ENCODE assay signal across 8 cellular contexts in the genomic region with DNA sequence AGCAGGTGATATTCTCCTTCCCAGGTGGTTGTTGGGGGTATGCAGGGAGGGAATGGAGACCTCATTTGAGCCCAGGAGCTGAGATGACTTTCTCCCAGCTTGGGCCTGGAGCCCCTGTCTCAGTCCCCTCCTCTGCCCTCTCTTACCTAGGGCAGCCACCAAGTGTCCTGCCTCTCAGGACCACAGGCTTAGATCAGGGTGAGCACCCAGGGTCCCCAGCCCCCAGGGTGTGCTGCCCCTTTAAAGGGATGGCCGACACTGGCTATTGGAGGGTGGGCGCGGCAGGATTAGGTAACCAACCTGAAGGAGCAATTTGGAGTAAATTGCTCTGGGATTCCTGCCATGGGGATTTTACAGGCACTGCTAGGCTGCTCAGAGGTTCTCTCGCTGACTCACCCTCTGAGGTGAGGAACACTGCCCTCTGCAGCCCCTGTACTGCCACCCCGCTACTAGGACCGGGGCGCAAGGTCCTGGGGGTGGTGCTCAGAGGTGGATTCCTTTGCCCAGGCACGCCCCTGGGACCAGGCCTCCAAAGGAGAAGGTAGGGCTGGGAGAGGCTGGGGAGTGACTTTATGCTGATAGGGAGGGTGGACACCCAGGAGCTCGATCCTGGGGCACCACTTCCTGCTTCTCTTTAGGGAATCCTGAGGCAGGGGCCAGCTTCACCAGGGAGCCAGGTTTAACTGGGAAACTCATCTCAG. TPM values are rescaled to one million over a fixed set of nuclear protein-coding genes. Genes with fewer than 3 reads are reported as not detected.
A peak's percentile ranks its signal among the peaks of the same experiment; 100 is the strongest.
DNase-seq lines count a peak whose midpoint lies in the region; ATAC-seq, FAIRE-seq and TF ChIP-seq lines count a peak whose summit lies in the region.

No MANE protein-coding gene starts in this region.

- H3K4me3 Mint-ChIP-seq in CD4-positive, alpha-beta memory T cell = peak overlapping the region in 7 of 8 donors; percentile 87 to 91 (median 89)

- peaks cover 3% of the 10 kb centered on the region for H3K9me1 ChIP-seq in K562 (ENCODE audit: control insufficient read depth, insufficient read depth, low read length)

- H2AFZ ChIP-seq in K562 (ENCODE audit: low read depth, low read length) = no peak overlapping the region

- FAIRE-seq in K562 (lab: Jason Lieb, UNC) = peak; percentile 82

- CTCF ChIA-PET in CD4-positive, alpha-beta memory T cell (lab: Charles Lee; ENCODE audit: partially characterized antibody) = interaction anchor here (1.5 to 10.2 kb wide), 2 partner anchors 9 to 257 kb away, joined by 3 to 93 read pairs; a partner anchor contains a TSS
- CTCF ChIA-PET in K562 (lab: Yijun Ruan, JAX; ENCODE audit: low intra/inter-chr PET ratio) = interaction anchor here (1.7 kb wide), 1 partner anchor 31 kb away, joined by 4 read pairs; no protein-coding TSS in a partner anchor

- H3K36me3 ChIP-seq in CD4-positive, alpha-beta memory T cell (ENCODE audit: insufficient read depth, low read length) = no peaks in the 10 kb centered on the region
- H3K36me3 ChIP-seq in K562 (ENCODE audit: control insufficient read depth, insufficient read depth, low read length) (peaks cover 18% of the 10 kb centered on the region; the same call in 1 of the 3 replicates), left lung (no peaks in the 10 kb centered on the region)

- no peak for DNase-seq in CD4-positive, alpha-beta memory T cell
- peak; percentile 19 for DNase-seq in NCI-H460 (ENCODE audit: extremely low read depth, low read depth)
- peak; percentile 75 to 84 (median 82) for DNase-seq in K562 (ENCODE audit: extremely low read depth in 1 of 4, low spot score in 3 of 4)
- peak; percentile 87 to 91 for DNase-seq in left lung
- no peak for DNase-seq in COLO829 (ENCODE audit: low spot score)
- DNase-seq in activated effector memory CD4-positive, alpha-beta T cell treated with anti-CD3 and anti-CD28 coated beads, Interleukin-2, amount 50 U/mL, for 16 hours = no peak

- POLR2A ChIA-PET in CD4-positive, alpha-beta memory T cell (lab: Charles Lee; ENCODE audit: partially characterized antibody) = interaction anchor here (1.3 to 6.1 kb wide), 3 partner anchors 9 to 30 kb away, joined by 5 to 62 read pairs (median 36); no protein-coding TSS in a partner anchor
- POLR2A ChIA-PET in K562 (lab: Yijun Ruan, JAX) = interaction anchor here (0.7 to 9.9 kb wide), 8 partner anchors 9 to 167 kb away, joined by 3 to 60 read pairs (median 5); no protein-coding TSS in a partner anchor

- no peaks in the 10 kb centered on the region for H3K27me3 ChIP-seq in CD4-positive, alpha-beta memory T cell (ENCODE audit: insufficient read depth, low read length)
- H3K27me3 ChIP-seq in K562 (ENCODE audit: control insufficient read depth in 2 of 2, insufficient read depth in 2 of 2, low read length in 2 of 2) (no peaks in the 10 kb centered on the region), left lung (no peaks in the 10 kb centered on the region)

- peak overlapping the region in 6 of 7 donors; percentile 18 to 90 (median 62) for H3K27ac Mint-ChIP-seq in CD4-positive, alpha-beta memory T cell

- H3K9me3 Mint-ChIP-seq in CD4-positive, alpha-beta memory T cell = no peaks in the 10 kb centered on the region

- ATAC-seq in GM21825 (IDR thresholded peaks at IDR 0.05; ENCODE audit: unreplicated experiment) (peak; percentile 36), K562 (peak; percentile 73), left lung (peak; percentile 86), HG02763 (IDR thresholded peaks at IDR 0.05; ENCODE audit: unreplicated experiment) (no peak)

- TF ChIP-seq CTCF in K562 (IDR thresholded peaks at IDR 0.05 in 2 of 3, conservative IDR thresholded peaks at IDR 0.05 in 1 of 3; ENCODE audit: insufficient read depth in 2 of 3, low read depth in 1 of 3, low read length in 3 of 3) (peak; percentile 66 to 71 (median 69)), left lung (IDR thresholded peaks at IDR 0.05) (peak; percentile 17 to 28)

- peaks cover 0 to 1% of the 10 kb centered on the region in 2 donors for H3K36me3 Mint-ChIP-seq in CD4-positive, alpha-beta memory T cell

- H3K9me3 ChIP-seq in CD4-positive, alpha-beta memory T cell (ENCODE audit: control insufficient read depth in 1 of 2, low read length in 2 of 2) = no peaks in the 10 kb centered on the region
- H3K9me3 ChIP-seq in K562 (replicated peaks; ENCODE audit: control insufficient read depth, insufficient read depth, low read depth, low read length) = no peaks in the 10 kb centered on the region
- no peaks in the 10 kb centered on the region for H3K9me3 ChIP-seq in left lung

- peak overlapping the region; percentile 62 for H3K27ac ChIP-seq in CD4-positive, alpha-beta memory T cell (ENCODE audit: low read depth, low read length)
- H3K27ac ChIP-seq in K562 (ENCODE audit: extremely low read depth, low read depth, low read length) (peak overlapping the region; percentile 58), left lung (peak overlapping the region; percentile 81 to 85)

- 30% methylated on average over 9 of the region's 9 CpGs for WGBS in K562 (ENCODE audit: insufficient coverage, low coverage, missing lambda C conversion rate)

- in situ Hi-C loops in K562 (cut with MboI) = no loop called here

- peak overlapping the region; percentile 96 for H3K4me2 ChIP-seq in K562 (ENCODE audit: insufficient read depth, low read length)

- BruUV-seq in K562 (replicated peaks; lab: Mats Ljungman, UMichigan) = no TSS peak

- no peak for TF ChIP-seq EP300 in K562 (IDR thresholded peaks at IDR 0.05; ENCODE audit: low read length)

- H3K4me3 ChIP-seq in CD4-positive, alpha-beta memory T cell (ENCODE audit: low read length in 2 of 2) = peak overlapping the region; percentile 65 to 75
- peak overlapping the region; percentile 87 for H3K4me3 ChIP-seq in K562
- peak overlapping the region; percentile 57 to 66 for H3K4me3 ChIP-seq in left lung

- TF ChIP-seq POLR2A in K562 (conservative IDR thresholded peaks at IDR 0.05) = no peak

- intact Hi-C loops in CD4-positive, alpha-beta memory T cell (cut with micrococcal nuclease) = no loop called here
- intact Hi-C loops in K562 (cut with micrococcal nuclease) = loop anchor here (2.0 kb wide), 1 partner anchor 30 kb away; no protein-coding TSS in a partner anchor
- intact Hi-C loops in left lung (cut with DNase I) = no loop called here

- TF ChIP-seq RAD21 in K562 (CRISPR knock-in tag; conservative IDR thresholded peaks at IDR 0.05 in 1 of 2, IDR thresholded peaks at IDR 0.05 in 1 of 2) = peak; percentile 40 to 49

- H4K20me1 ChIP-seq in K562 (replicated peaks; ENCODE audit: control insufficient read depth, insufficient read depth, low read length) = no peaks in the 10 kb centered on the region; the same call in 1 of the 2 replicates

- H3K4me1 ChIP-seq in CD4-positive, alpha-beta memory T cell (ENCODE audit: insufficient read depth, low read length) = peaks cover 56% of the 10 kb centered on the region
- peaks cover 35 to 44% of the 10 kb centered on the region in 2 experiments for H3K4me1 ChIP-seq in K562 (replicated peaks in 1 of 2; ENCODE audit: control insufficient read depth in 2 of 2, insufficient read depth in 2 of 2, low read length in 2 of 2)
- H3K4me1 ChIP-seq in left lung = peaks cover 12 to 60% of the 10 kb centered on the region in 2 donors

- no peaks in the 10 kb centered on the region for H3K27me3 Mint-ChIP-seq in CD4-positive, alpha-beta memory T cell

- peaks cover 22 to 56% (median 38%) of the 10 kb centered on the region in 4 donors for H3K4me1 Mint-ChIP-seq in CD4-positive, alpha-beta memory T cell

- H3K79me2 ChIP-seq in K562 (ENCODE audit: control insufficient read depth, insufficient read depth, low read length) = peaks cover 46% of the 10 kb centered on the region

- peak overlapping the region; percentile 72 to 87 for H3K9ac ChIP-seq in K562 (ENCODE audit: insufficient read depth in 1 of 2, low read depth in 2 of 2, low read length in 2 of 2)

RNA-seq across cellular contexts. Expression of a gene that starts 1.5 kb away (rescaled TPM):
- total RNA-seq in CD4-positive, alpha-beta memory T cell = 100 to 1,000 TPM; 106 to 108 TPM
- 100 to 1,000 TPM; 180 to 215 TPM for polyA plus RNA-seq in CD4-positive, alpha-beta memory T cell
- 11.5 and 11.7 TPM in 2 replicates for total RNA-seq in NCI-H460 (2014; rRNA removed; shearing (Covaris generic))
- polyA plus RNA-seq in NCI-H460 (2014; cell fraction: nucleus; rRNA removed) = 32.2 and 38.0 TPM in 2 replicates
- 64.2 and 141 TPM in 2 replicates for total RNA-seq in K562 (2011; cell fraction: chromatin; rRNA removed; ENCODE audit: low replicate concordance)
- total RNA-seq in K562 (2011; cell fraction: nucleolus; rRNA removed) = 77.4 and 79.9 TPM in 2 replicates
- total RNA-seq in K562 (2011; cell fraction: nucleoplasm; rRNA removed) = 68.8 and 76.8 TPM in 2 replicates
- total RNA-seq in K562 (2014; rRNA removed) (54.8 and 67.3 TPM in 2 replicates), K562 (2014; rRNA removed; fragmentation: Illumina TruSeq; extraction: Trizol) (25.7 and 30.1 TPM in 2 replicates), K562 (2015; rRNA removed; fragmentation: Illumina TruSeq; extraction: Trizol) (40.5 and 44.4 TPM in 2 replicates), K562 (2021) (61.0 and 62.4 TPM in 2 replicates), left lung (100 to 1,000 TPM in 1 of 2 donors, 10 to 100 TPM in 1; 85.6 to 104 TPM)
- polyA plus RNA-seq in K562 (2011; rRNA removed) (33.0 and 33.1 TPM in 2 replicates), K562 (2014; fragmentation: Illumina TruSeq; extraction: Trizol) (46.3 and 49.0 TPM in 2 replicates), K562 (2014; fragmentation: Nextera tagmentation; extraction: Ambion mirVana) (1 to 10 TPM; 2.4 to 2.9 TPM), K562 (2014; rRNA removed) (35.5 and 36.9 TPM in 2 replicates)
- polyA plus RNA-seq in K562 (2011; cell fraction: cytosol; rRNA removed) = 33.1 and 54.6 TPM in 2 replicates
- polyA plus RNA-seq in K562 (2011; cell fraction: nucleus; rRNA removed) = 41.1 and 53.3 TPM in 2 replicates
- 49.6 and 51.4 TPM in 2 replicates for polyA plus RNA-seq in K562 (2012)
- polyA minus RNA-seq in K562 (2011; rRNA and poly(A)+ RNA removed) = 30.0 and 44.2 TPM in 2 replicates
- polyA minus RNA-seq in K562 (2011; cell fraction: cytosol; rRNA and poly(A)+ RNA removed) = 40.6 and 44.9 TPM in 2 replicates
- 22.8 and 34.9 TPM in 2 replicates for polyA minus RNA-seq in K562 (2011; cell fraction: nucleus; rRNA and poly(A)+ RNA removed)

RNA-seq across cellular contexts. Expression of a gene that starts 58.8 kb away (rescaled TPM):
- 100 to 1,000 TPM; 341 to 361 TPM for total RNA-seq in CD4-positive, alpha-beta memory T cell
- polyA plus RNA-seq in CD4-positive, alpha-beta memory T cell = 100 to 1,000 TPM; 566 to 681 TPM
- 301 and 331 TPM in 2 replicates for total RNA-seq in NCI-H460 (2014; rRNA removed; shearing (Covaris generic))
- 443 and 448 TPM in 2 replicates for polyA plus RNA-seq in NCI-H460 (2014; cell fraction: nucleus; rRNA removed)
- 381 and 607 TPM in 2 replicates for total RNA-seq in K562 (2011; cell fraction: chromatin; rRNA removed; ENCODE audit: low replicate concordance)
- total RNA-seq in K562 (2011; cell fraction: nucleolus; rRNA removed) = 219 and 264 TPM in 2 replicates
- total RNA-seq in K562 (2011; cell fraction: nucleoplasm; rRNA removed) = 460 and 546 TPM in 2 replicates
- total RNA-seq in K562 (2014; rRNA removed) = 965 and 1,011 TPM in 2 replicates
- total RNA-seq in K562 (2014; rRNA removed; fragmentation: Illumina TruSeq; extraction: Trizol) = 866 and 959 TPM in 2 replicates
- total RNA-seq in K562 (2015; rRNA removed; fragmentation: Illumina TruSeq; extraction: Trizol) = 983 and 1,131 TPM in 2 replicates
- total RNA-seq in K562 (2021) = 972 and 1,007 TPM in 2 replicates
- polyA plus RNA-seq in K562 (2011; rRNA removed) = 370 and 462 TPM in 2 replicates
- polyA plus RNA-seq in K562 (2011; cell fraction: cytosol; rRNA removed) = 151 and 308 TPM in 2 replicates
- polyA plus RNA-seq in K562 (2011; cell fraction: nucleus; rRNA removed) = 496 and 1,136 TPM in 2 replicates
- polyA plus RNA-seq in K562 (2012) = 1,292 and 1,447 TPM in 2 replicates
- 1,354 and 1,569 TPM in 2 replicates for polyA plus RNA-seq in K562 (2014; fragmentation: Illumina TruSeq; extraction: Trizol)
- polyA plus RNA-seq in K562 (2014; fragmentation: Nextera tagmentation; extraction: Ambion mirVana) = 1,000 to 10,000 TPM in 1 of 2 experiments, 100 to 1,000 TPM in 1; 805 to 1,140 TPM
- polyA plus RNA-seq in K562 (2014; rRNA removed) = 577 and 603 TPM in 2 replicates
- 169 and 229 TPM in 2 replicates for polyA minus RNA-seq in K562 (2011; rRNA and poly(A)+ RNA removed)
- polyA minus RNA-seq in K562 (2011; cell fraction: cytosol; rRNA and poly(A)+ RNA removed) = 143 and 214 TPM in 2 replicates
- 90.3 and 188 TPM in 2 replicates for polyA minus RNA-seq in K562 (2011; cell fraction: nucleus; rRNA and poly(A)+ RNA removed)
- 100 to 1,000 TPM; 266 to 355 TPM for total RNA-seq in left lung

Comparison
In these comparisons a context has a peak if more than half of its experiments do, and no peak if none do; other contexts are left out.
1. DNase-seq: peak in NCI-H460 (single experiment), K562 (4 of 4) and left lung (2 of 2); none in CD4-positive, alpha-beta memory T cell (0 of 5), COLO829 (single experiment) and activated effector memory CD4-positive, alpha-beta T cell treated with anti-CD3 and anti-CD28 coated beads, Interleukin-2, amount 50 U/mL, for 16 hours (single experiment).
2. Peak in every context shown above with its lines, with median percentiles within 50 percentile points of each other: H3K27ac ChIP-seq and H3K4me3 ChIP-seq.